In the genomic region with DNA sequence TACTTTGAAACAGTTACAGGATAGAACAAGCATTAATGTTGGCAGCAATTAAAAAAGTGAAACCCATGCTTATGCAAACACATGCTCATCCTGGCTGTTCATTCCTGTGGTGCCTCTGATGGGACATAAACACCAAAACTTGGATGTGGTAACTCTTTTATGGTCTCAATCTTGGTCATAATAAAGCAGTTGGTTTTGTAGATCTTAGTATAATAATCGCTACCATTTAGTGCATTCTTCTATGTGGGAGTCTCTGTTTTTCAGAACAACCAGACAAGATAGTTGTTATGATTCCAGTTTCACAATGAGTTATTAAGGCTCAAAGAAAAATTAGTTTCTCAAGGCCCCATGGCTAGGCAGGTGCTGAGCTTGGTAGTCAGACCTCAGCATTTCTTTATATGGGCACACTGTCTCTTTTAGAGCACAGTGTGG, we compare ENCODE assay signal across 10 cellular contexts.
DNase-seq lines count a peak whose midpoint lies in the region; ATAC-seq and TF ChIP-seq lines count a peak whose summit lies in the region.
"Had no signal": no experiment of that assay in that cellular context is flagged by ENCODE, and none has a peak within 500 bp of the region (broad histone marks: within the 10 kb centered on the region; RNA-seq: fewer than 3 reads in every experiment).

No MANE protein-coding gene starts in this region.

- WGBS in ovary, 3 donors = 7 to 36% (median 14%) methylated on average over 1 of the region's 1 CpG

- peaks cover 23% of the 10 kb centered on the region for H3K4me1 Mint-ChIP-seq in activated CD4-positive, alpha-beta T cell treated with anti-CD3 and anti-CD28 coated beads, Interleukin-2, amount 10 ng/mL, durations not matched to agents 7 days and 5 days
- H3K4me1 Mint-ChIP-seq in natural killer cell = peaks cover 32 to 37% of the 10 kb centered on the region in 2 donors

- no peak overlapping the region for H3K4me3 Mint-ChIP-seq in activated CD4-positive, alpha-beta T cell treated with anti-CD3 and anti-CD28 coated beads, Interleukin-2, amount 10 ng/mL, durations not matched to agents 7 days and 5 days
- no peak overlapping the region for H3K4me3 Mint-ChIP-seq in natural killer cell

- DNase-seq in activated CD4-positive, alpha-beta T cell treated with anti-CD3 and anti-CD28 coated beads, Interleukin-2, amount 10 ng/mL, durations not matched to agents 7 days and 5 days = no peak
- no peak for DNase-seq in activated CD4-positive, alpha-beta T cell treated with anti-CD3 and anti-CD28 coated beads, Interleukin-2, amount 50 U/mL, for 4 hours
- DNase-seq in natural killer cell = no peak
- DNase-seq in midbrain (lab: John Stamatoyannopoulos, UW) = no peak
- no peak for DNase-seq in GOT3 (lab: John Stamatoyannopoulos, UW)
- DNase-seq in ovary = no peak
- DNase-seq: NCI-H1930 had no signal

- CTCF ChIA-PET in activated CD4-positive, alpha-beta T cell treated with anti-CD3 and anti-CD28 coated beads, Interleukin-2, amount 10 ng/mL, durations not matched to agents 7 days and 5 days (lab: Charles Lee) = interaction anchor here (1.0 to 1.2 kb wide), 3 partner anchors 11 to 364 kb away, joined by 3 read pairs; no protein-coding TSS in a partner anchor

- no peak overlapping the region for H3K4me3 ChIP-seq in ovary
- H3K4me3 ChIP-seq: prostate gland had no signal

- H3K27me3 ChIP-seq in ovary = no peaks in the 10 kb centered on the region

- H3K27ac ChIP-seq in KOPT-K1 (ENCODE audit: low read depth, low read length, poor library complexity, severe bottlenecking) (peak overlapping the region; percentile 63), ovary (no peak overlapping the region)
- H3K27ac ChIP-seq: prostate gland had no signal

- no peaks in the 10 kb centered on the region for H3K9me3 ChIP-seq in KOPT-K1 (ENCODE audit: insufficient read depth, low read length, poor library complexity, severe bottlenecking)
- no peaks in the 10 kb centered on the region for H3K9me3 ChIP-seq in ovary
- H3K9me3 ChIP-seq: prostate gland had no signal

- no peaks in the 10 kb centered on the region for H3K27me3 Mint-ChIP-seq in activated CD4-positive, alpha-beta T cell treated with anti-CD3 and anti-CD28 coated beads, Interleukin-2, amount 10 ng/mL, durations not matched to agents 7 days and 5 days
- H3K27me3 Mint-ChIP-seq in natural killer cell (ENCODE audit: low read depth in 2 of 2) = no peaks in the 10 kb centered on the region

- TF ChIP-seq EP300 in ovary (IDR thresholded peaks at IDR 0.05) = no peak

- intact Hi-C loops in natural killer cell (cut with micrococcal nuclease) (no loop called here), ovary (cut with DNase I) (no loop called here)

- H3K9me3 Mint-ChIP-seq in activated CD4-positive, alpha-beta T cell treated with anti-CD3 and anti-CD28 coated beads, Interleukin-2, amount 10 ng/mL, durations not matched to agents 7 days and 5 days = no peaks in the 10 kb centered on the region
- no peaks in the 10 kb centered on the region for H3K9me3 Mint-ChIP-seq in natural killer cell

- peak overlapping the region; percentile 63 for H3K27ac Mint-ChIP-seq in activated CD4-positive, alpha-beta T cell treated with anti-CD3 and anti-CD28 coated beads, Interleukin-2, amount 10 ng/mL, durations not matched to agents 7 days and 5 days
- H3K27ac Mint-ChIP-seq in natural killer cell = peak overlapping the region; percentile 75 to 85

- peak; percentile 45 for ATAC-seq in HG02588 (IDR thresholded peaks at IDR 0.05; ENCODE audit: unreplicated experiment)
- no peak for ATAC-seq in natural killer cell

- no peak for TF ChIP-seq POLR2A in ovary (IDR thresholded peaks at IDR 0.05)

- POLR2A ChIA-PET in activated CD4-positive, alpha-beta T cell treated with anti-CD3 and anti-CD28 coated beads, Interleukin-2, amount 10 ng/mL, durations not matched to agents 7 days and 5 days (lab: Charles Lee) = no interaction called here

- TF ChIP-seq CTCF in natural killer cell (IDR thresholded peaks at IDR 0.05) (no peak), ovary (IDR thresholded peaks at IDR 0.05) (no peak)

- H3K36me3 Mint-ChIP-seq in activated CD4-positive, alpha-beta T cell treated with anti-CD3 and anti-CD28 coated beads, Interleukin-2, amount 10 ng/mL, durations not matched to agents 7 days and 5 days (ENCODE audit: low read depth) = peaks cover 64% of the 10 kb centered on the region
- H3K36me3 Mint-ChIP-seq in natural killer cell = peaks cover 43% of the 10 kb centered on the region

- peaks cover 15% of the 10 kb centered on the region for H3K36me3 ChIP-seq in KOPT-K1 (ENCODE audit: insufficient read depth, low read length)
- H3K36me3 ChIP-seq in ovary = no peaks in the 10 kb centered on the region
- H3K36me3 ChIP-seq: prostate gland had no signal

- peaks cover 3% of the 10 kb centered on the region for H3K4me1 ChIP-seq in ovary (ENCODE audit: insufficient read depth)
- H3K4me1 ChIP-seq: prostate gland had no signal
